Comparison of ENCODE assay signal across 9 cellular contexts in the genomic region with DNA sequence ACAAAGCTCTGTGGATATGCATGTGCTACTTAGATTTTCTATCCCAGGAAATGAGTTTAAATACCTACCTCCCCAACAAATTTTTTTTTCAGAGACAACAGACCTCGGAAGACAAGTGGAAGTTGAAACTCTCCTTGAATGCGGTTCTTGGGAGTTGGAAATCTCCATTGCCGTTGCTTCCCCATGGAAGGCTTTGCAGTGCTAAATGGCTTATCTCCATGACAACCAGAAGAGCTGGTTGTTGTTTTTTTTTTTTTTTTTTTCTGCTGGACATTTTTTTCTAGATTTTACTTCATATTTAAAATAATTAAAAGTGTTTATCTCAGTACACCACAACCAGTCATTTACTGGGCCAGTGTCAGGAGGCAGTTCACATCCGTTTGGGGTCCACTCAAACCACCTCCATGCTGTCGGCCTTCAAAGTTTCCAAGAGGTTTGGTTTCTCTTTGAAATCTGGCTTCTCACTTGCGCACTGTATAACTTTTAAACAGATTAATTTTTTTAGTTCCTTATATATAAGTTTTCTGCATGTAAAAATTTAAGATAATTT.
DNase-seq lines count a peak whose midpoint lies in the region; TF ChIP-seq lines count a peak whose summit lies in the region.
"Had no signal": no experiment of that assay in that cellular context is flagged by ENCODE, and none has a peak within 500 bp of the region (broad histone marks: within the 10 kb centered on the region; RNA-seq: fewer than 3 reads in every experiment).

No MANE protein-coding gene starts in this region.

- peaks cover 60% of the 10 kb centered on the region for H3K4me1 ChIP-seq in MM.1S (ENCODE audit: low read length)

- H3F3A ChIP-seq in MM.1S (ENCODE audit: insufficient read depth, low read length) = peaks cover 45% of the 10 kb centered on the region

- peak overlapping the region; percentile 100 for H3K27ac ChIP-seq in MM.1S (ENCODE audit: low read length)
- no peak overlapping the region for H3K27ac ChIP-seq in coronary artery

- H3K79me2 ChIP-seq in MM.1S (ENCODE audit: low read length) = no peaks in the 10 kb centered on the region

- no peaks in the 10 kb centered on the region for H3K9me3 Mint-ChIP-seq in brain
- no peaks in the 10 kb centered on the region for H3K9me3 Mint-ChIP-seq in osteocyte (ENCODE audit: unreplicated experiment)
- peaks cover 3% of the 10 kb centered on the region for H3K9me3 Mint-ChIP-seq in progenitor cell of endocrine pancreas (ENCODE audit: low read depth)
- H3K9me3 Mint-ChIP-seq: nephron had no signal

- peak; percentile 20 for DNase-seq in NOMO-1 treated with dmso at 0.1 percent for 144 hours (lab: John Stamatoyannopoulos, UW; ENCODE audit: unreplicated experiment)
- no peak for DNase-seq in NOMO-1 treated with DMSO at 0.1 percent for 48 hours (lab: John Stamatoyannopoulos, UW; ENCODE audit: unreplicated experiment)
- DNase-seq in MM.1S = no peak
- no peak for DNase-seq in osteocyte (ENCODE audit: extremely low spot score, unreplicated experiment)
- DNase-seq in coronary artery (ENCODE audit: low spot score) = no peak
- no peak for DNase-seq in stimulated activated naive CD4-positive, alpha-beta T cell (lab: John Stamatoyannopoulos, UW)
- DNase-seq in progenitor cell of endocrine pancreas (ENCODE audit: low spot score, unreplicated experiment) = no peak

- no peaks in the 10 kb centered on the region for H3K9me3 ChIP-seq in MM.1S (replicated peaks; ENCODE audit: insufficient read depth, low read length)

- H3K9me2 ChIP-seq in MM.1S (replicated peaks; ENCODE audit: insufficient read depth, low read length) = no peaks in the 10 kb centered on the region

- no peaks in the 10 kb centered on the region for H4K20me1 ChIP-seq in MM.1S (ENCODE audit: insufficient read depth, low read length)

- H3K4me1 Mint-ChIP-seq in brain (peaks cover 23% of the 10 kb centered on the region), osteocyte (ENCODE audit: unreplicated experiment) (peaks cover 38% of the 10 kb centered on the region), progenitor cell of endocrine pancreas (ENCODE audit: low read depth) (no peaks in the 10 kb centered on the region)

- H3K27me3 Mint-ChIP-seq in brain (no peaks in the 10 kb centered on the region), osteocyte (ENCODE audit: unreplicated experiment) (no peaks in the 10 kb centered on the region), progenitor cell of endocrine pancreas (peaks cover 14% of the 10 kb centered on the region)

- TF ChIP-seq CTCF in MM.1S (IDR thresholded peaks at IDR 0.05; ENCODE audit: low read length) (no peak), brain (conservative IDR thresholded peaks at IDR 0.05) (no peak), osteocyte (IDR thresholded peaks at IDR 0.05) (no peak), coronary artery (IDR thresholded peaks at IDR 0.05) (no peak), progenitor cell of endocrine pancreas (IDR thresholded peaks at IDR 0.05; ENCODE audit: unreplicated experiment) (no peak)

- H3K4me3 ChIP-seq in MM.1S (ENCODE audit: low read length) (peak overlapping the region; percentile 47), coronary artery (no peak overlapping the region)

- H3K36me3 Mint-ChIP-seq in brain = no peaks in the 10 kb centered on the region
- no peaks in the 10 kb centered on the region for H3K36me3 Mint-ChIP-seq in osteocyte (ENCODE audit: unreplicated experiment)
- no peaks in the 10 kb centered on the region for H3K36me3 Mint-ChIP-seq in progenitor cell of endocrine pancreas (ENCODE audit: insufficient read depth)

- H3K27ac Mint-ChIP-seq in brain (peak overlapping the region in 3 of 5 experiments; percentile 31 to 76 (median 62)), osteocyte (ENCODE audit: unreplicated experiment) (peak overlapping the region; percentile 72), progenitor cell of endocrine pancreas (no peak overlapping the region)
- H3K27ac Mint-ChIP-seq: nephron had no signal

- H3K4me3 Mint-ChIP-seq in brain (peak overlapping the region in 2 of 5 experiments; percentile 11 to 23), osteocyte (ENCODE audit: unreplicated experiment) (no peak overlapping the region), progenitor cell of endocrine pancreas (ENCODE audit: low read depth) (no peak overlapping the region)
- H3K4me3 Mint-ChIP-seq: nephron had no signal

- H3K9ac ChIP-seq in MM.1S (ENCODE audit: low read length) = peak overlapping the region; percentile 95

- H2AFZ ChIP-seq in MM.1S (ENCODE audit: low read length) = peak overlapping the region; percentile 47; the same call in 1 of the 2 replicates

- H3K4me2 ChIP-seq in MM.1S (ENCODE audit: low read depth, low read length) = peak overlapping the region; percentile 96

- no peaks in the 10 kb centered on the region for H3K36me3 ChIP-seq in MM.1S (replicated peaks; ENCODE audit: insufficient read depth, low read length)

- H3K27me3 ChIP-seq in MM.1S (replicated peaks; ENCODE audit: insufficient read depth, low read length) = no peaks in the 10 kb centered on the region
